ENCODE assay signal across 26 cellular contexts in the genomic region with DNA sequence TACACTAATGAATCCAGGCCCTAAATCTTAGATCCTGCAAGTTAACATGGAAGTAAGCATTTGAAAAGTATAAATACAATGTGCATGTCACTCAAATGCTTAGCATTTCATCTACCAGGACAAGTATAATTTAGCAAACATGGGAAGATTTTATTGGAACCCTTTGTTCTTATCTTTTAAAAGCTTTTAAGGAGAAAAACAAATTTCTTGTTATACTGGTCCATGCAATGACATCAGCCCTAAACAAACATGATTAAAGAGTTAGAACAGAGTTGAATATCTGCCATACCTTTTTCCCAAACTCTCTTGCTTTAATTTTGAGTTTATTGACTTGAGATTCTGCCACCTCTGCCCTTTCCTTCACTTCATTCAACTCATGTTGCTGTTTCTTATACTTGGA.
"Had no signal": no experiment of that assay in that cellular context is flagged by ENCODE, and none has a peak within 500 bp of the region (broad histone marks: within the 10 kb centered on the region; RNA-seq: fewer than 3 reads in every experiment).

No MANE protein-coding gene starts in this region.

- H3K79me2 ChIP-seq: hepatocyte had no signal

- DNase-seq: cerebellar nuclear complex; dorsolateral prefrontal cortex; effector CD4-positive, alpha-beta T cell; foreskin keratinocyte; heart left ventricle; kidney glomerular epithelial cell; left colon; left ventricle myocardium superior; lower lobe of right lung; naive thymus-derived CD8-positive, alpha-beta T cell; nephron progenitor cell; occipital lobe; ovary; stimulated activated CD4-positive, alpha-beta T cell treated with anti-CD3 and anti-CD28 coated beads, Interleukin-2, amount 100 ng/mL, for 24 hours; stimulated activated CD4-positive, alpha-beta T cell treated with anti-CD3 and anti-CD28 coated beads, Interleukin-4, amount 100 ng/mL, for 24 hours; stimulated activated naive CD4-positive, alpha-beta T cell treated with Interleukin-2 at 50 U/mL for 16 hours; stomach; tibial artery had no signal

- H3K4me1 ChIP-seq: foreskin keratinocyte, gastroesophageal sphincter, heart left ventricle, lower lobe of right lung, right atrium auricular region, stomach, tibial artery had no signal

- H3K27ac ChIP-seq: dorsolateral prefrontal cortex, epithelial cell of prostate, foreskin keratinocyte, gastroesophageal sphincter, heart left ventricle, hepatocyte, lower lobe of right lung, ovary, right atrium auricular region, stomach, tibial artery had no signal

- ATAC-seq: esophagus mucosa; foreskin keratinocyte; gastroesophageal sphincter; heart left ventricle; left colon; left ventricle myocardium superior; naive thymus-derived CD8-positive, alpha-beta T cell; sciatic nerve; stimulated activated effector memory CD8-positive, alpha-beta T cell treated with anti-CD3 and anti-CD28 coated beads, Interleukin-12 subunit alpha, Interleukin-12 subunit beta, amount 100 ng/mL, for 72 hours had no signal

- H3K36me3 ChIP-seq: gastroesophageal sphincter, heart left ventricle, lower lobe of right lung, ovary, right atrium auricular region, stomach, tibial artery had no signal

- H3K4me3 ChIP-seq: dorsolateral prefrontal cortex, gastroesophageal sphincter, heart left ventricle, hepatocyte, lower lobe of right lung, ovary, right atrium auricular region, stomach, tibial artery had no signal

- FAIRE-seq: islet of Langerhans had no signal

- H3K9me3 ChIP-seq: gastroesophageal sphincter, heart left ventricle, lower lobe of right lung, ovary, right atrium auricular region, stomach, tibial artery had no signal

- H3K4me2 ChIP-seq: hepatocyte had no signal

- H2AFZ ChIP-seq: hepatocyte had no signal

- H3K27me3 ChIP-seq: dorsolateral prefrontal cortex, foreskin keratinocyte, gastroesophageal sphincter, heart left ventricle, hepatocyte, ovary, right atrium auricular region, stomach, tibial artery had no signal
